1 cellular context compared by ENCODE assay signal in genomic region chr12:55742719-55743130, GRCh38.
TF ChIP-seq lines count a peak whose summit lies in the region.

GDF11 (plus strand) TSS chr12:55743122; CDS start chr12:55743317, 195 bp downstream.

TF ChIP-seq in SK-N-SH, 30 proteins besides CTCF, POLR2A, EP300 and RAD21 (continued from another document):
- TF ChIP-seq SIN3A (IDR thresholded peaks at IDR 0.05; ENCODE audit: borderline replicate concordance, low read depth, low read length) (peak; percentile 54; the same call in 1 of the 2 replicates), GATA2 (CRISPR knock-in tag; IDR thresholded peaks at IDR 0.05) (peak; percentile 50; the same call in 1 of the 2 replicates), IRF3 (IDR thresholded peaks at IDR 0.05; ENCODE audit: low read depth, low read length) (no peak)
